In the genomic region with DNA sequence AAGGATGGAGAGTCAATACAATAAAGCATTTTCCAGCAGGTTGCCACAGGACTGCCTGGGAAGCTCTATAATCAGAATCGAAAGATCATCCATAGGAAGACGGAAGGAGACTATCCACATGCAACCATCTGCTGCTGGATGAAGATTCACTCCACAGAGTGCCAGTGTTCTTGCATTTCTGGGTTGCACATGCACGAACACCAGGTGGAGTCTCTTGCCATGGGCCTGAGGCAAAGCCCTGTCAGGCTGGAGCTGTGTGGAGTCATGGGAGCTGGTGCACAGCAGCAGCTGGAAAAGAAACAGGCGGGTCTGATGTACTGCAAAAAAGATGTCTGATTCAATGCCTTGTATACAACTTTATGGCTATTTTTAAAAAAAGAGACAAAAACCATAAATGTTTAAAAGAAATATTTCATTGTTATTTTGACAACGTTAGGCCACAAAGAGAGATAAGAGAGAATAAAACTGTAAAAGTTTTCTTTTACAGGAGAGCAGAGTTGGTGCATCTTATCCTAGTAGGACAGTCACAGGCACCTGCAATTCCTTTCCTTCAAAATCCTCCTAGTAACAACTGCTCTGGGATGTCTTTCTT, we compare ENCODE assay signal across 8 cellular contexts. TPM values are rescaled to one million over a fixed set of nuclear protein-coding genes. Genes with fewer than 3 reads are reported as not detected.
DNase-seq lines count a peak whose midpoint lies in the region; ATAC-seq and TF ChIP-seq lines count a peak whose summit lies in the region.

No MANE protein-coding gene starts in this region.

- H4K20me1 ChIP-seq in PC-3 (ENCODE audit: low read length) = no peaks in the 10 kb centered on the region

- ATAC-seq in PC-3 (no peak), sciatic nerve (peak; percentile 73), HG03280 (IDR thresholded peaks at IDR 0.05; ENCODE audit: unreplicated experiment) (no peak)
- no peak for ATAC-seq in activated CD8-positive, alpha-beta T cell treated with anti-CD3 and anti-CD28 coated beads, Interleukin-2, amount 10 ng/mL, durations not matched to agents 7 days and 5 days
- ATAC-seq in activated CD4-positive, alpha-beta T cell treated with anti-CD3 and anti-CD28 coated beads for 36 hours = no peak

- H3K4me1 Mint-ChIP-seq in activated CD8-positive, alpha-beta T cell treated with anti-CD3 and anti-CD28 coated beads, Interleukin-2, amount 10 ng/mL, durations not matched to agents 7 days and 5 days (ENCODE audit: low read depth) = no peaks in the 10 kb centered on the region
- H3K4me1 Mint-ChIP-seq in activated CD4-positive, alpha-beta T cell treated with anti-CD3 and anti-CD28 coated beads for 36 hours = no peaks in the 10 kb centered on the region

- peak; percentile 52 for TF ChIP-seq CTCF in PC-3 (conservative IDR thresholded peaks at IDR 0.05; ENCODE audit: low read depth, low read length)

- no peak overlapping the region for H3K4me3 ChIP-seq in PC-3 (ENCODE audit: low read length)

- BruUV-seq in PC-3 (replicated peaks; lab: Mats Ljungman, UMichigan) = no TSS peak

- no peaks in the 10 kb centered on the region for H3K36me3 Mint-ChIP-seq in activated CD8-positive, alpha-beta T cell treated with anti-CD3 and anti-CD28 coated beads, Interleukin-2, amount 10 ng/mL, durations not matched to agents 7 days and 5 days (ENCODE audit: low read depth)
- no peaks in the 10 kb centered on the region for H3K36me3 Mint-ChIP-seq in activated CD4-positive, alpha-beta T cell treated with anti-CD3 and anti-CD28 coated beads for 36 hours (ENCODE audit: low read depth)

- H3K9me3 Mint-ChIP-seq in activated CD8-positive, alpha-beta T cell treated with anti-CD3 and anti-CD28 coated beads, Interleukin-2, amount 10 ng/mL, durations not matched to agents 7 days and 5 days (ENCODE audit: insufficient read depth) = no peaks in the 10 kb centered on the region
- H3K9me3 Mint-ChIP-seq in activated CD4-positive, alpha-beta T cell treated with anti-CD3 and anti-CD28 coated beads for 36 hours (ENCODE audit: low read depth) = no peaks in the 10 kb centered on the region

- H3K9me2 ChIP-seq in PC-3 (replicated peaks; ENCODE audit: low read length) = no peaks in the 10 kb centered on the region

- H3F3A ChIP-seq in PC-3 (ENCODE audit: low read length, unreplicated experiment) = no peaks in the 10 kb centered on the region

- H3K4me2 ChIP-seq in PC-3 (ENCODE audit: low read length) = no peak overlapping the region; the same call in 1 of the 2 replicates

- no peaks in the 10 kb centered on the region for H3K27me3 ChIP-seq in PC-3 (ENCODE audit: low read length)

- no peak overlapping the region for H3K27ac ChIP-seq in PC-3 (ENCODE audit: low read length)

- no peak overlapping the region for H3K27ac Mint-ChIP-seq in activated CD8-positive, alpha-beta T cell treated with anti-CD3 and anti-CD28 coated beads, Interleukin-2, amount 10 ng/mL, durations not matched to agents 7 days and 5 days
- H3K27ac Mint-ChIP-seq in activated CD4-positive, alpha-beta T cell treated with anti-CD3 and anti-CD28 coated beads for 36 hours = no peak overlapping the region

- no peaks in the 10 kb centered on the region for H3K79me2 ChIP-seq in PC-3 (ENCODE audit: low read length)

- CTCF ChIA-PET in PC-3 (lab: Charles Lee) = interaction anchor here (0.5 kb wide), 1 partner anchor 83 kb away, joined by 3 read pairs; no protein-coding TSS in a partner anchor
- CTCF ChIA-PET in activated CD8-positive, alpha-beta T cell treated with anti-CD3 and anti-CD28 coated beads, Interleukin-2, amount 10 ng/mL, durations not matched to agents 7 days and 5 days (lab: Charles Lee) = no interaction called here
- CTCF ChIA-PET in activated CD4-positive, alpha-beta T cell treated with anti-CD3 and anti-CD28 coated beads for 36 hours (lab: Charles Lee) = no interaction called here

- H2AFZ ChIP-seq in PC-3 (ENCODE audit: low read length) = no peak overlapping the region

- H3K9me3 ChIP-seq in PC-3 (ENCODE audit: low read length) = no peaks in the 10 kb centered on the region

- intact Hi-C loops in PC-3 (cut with micrococcal nuclease) = no loop called here
- intact Hi-C loops in sciatic nerve (cut with DNase I) = no loop called here
- intact Hi-C loops in activated CD4-positive, alpha-beta T cell treated with anti-CD3 and anti-CD28 coated beads for 36 hours (cut with DNase I, micrococcal nuclease) = no loop called here

- no peaks in the 10 kb centered on the region for H3K27me3 Mint-ChIP-seq in activated CD8-positive, alpha-beta T cell treated with anti-CD3 and anti-CD28 coated beads, Interleukin-2, amount 10 ng/mL, durations not matched to agents 7 days and 5 days (ENCODE audit: low read depth)
- no peaks in the 10 kb centered on the region for H3K27me3 Mint-ChIP-seq in activated CD4-positive, alpha-beta T cell treated with anti-CD3 and anti-CD28 coated beads for 36 hours

- no peak overlapping the region for H3K4me3 Mint-ChIP-seq in activated CD8-positive, alpha-beta T cell treated with anti-CD3 and anti-CD28 coated beads, Interleukin-2, amount 10 ng/mL, durations not matched to agents 7 days and 5 days
- H3K4me3 Mint-ChIP-seq in activated CD4-positive, alpha-beta T cell treated with anti-CD3 and anti-CD28 coated beads for 36 hours = no peak overlapping the region

- H3K4me1 ChIP-seq in PC-3 (ENCODE audit: insufficient read depth, low read length) = no peaks in the 10 kb centered on the region

- no peaks in the 10 kb centered on the region for H3K36me3 ChIP-seq in PC-3 (ENCODE audit: low read depth, low read length)

- DNase-seq in DMS 273 (lab: John Stamatoyannopoulos, UW; ENCODE audit: unreplicated experiment) (peak; percentile 36), DMS 273 treated with DMSO at 0.1 percent for 48 hours (lab: John Stamatoyannopoulos, UW) (no peak), PC-3 (peak; percentile 45), glomerular visceral epithelial cell (ENCODE audit: extremely low spot score) (peak; percentile 26), sciatic nerve (ENCODE audit: low spot score) (no peak)
- no peak for DNase-seq in activated CD8-positive, alpha-beta T cell treated with anti-CD3 and anti-CD28 coated beads, Interleukin-2, amount 10 ng/mL, durations not matched to agents 7 days and 5 days
- no peak for DNase-seq in activated CD4-positive, alpha-beta T cell treated with anti-CD3 and anti-CD28 coated beads for 36 hours

- POLR2A ChIA-PET in PC-3 (lab: Charles Lee; ENCODE audit: unreplicated experiment) = no interaction called here
- POLR2A ChIA-PET in activated CD8-positive, alpha-beta T cell treated with anti-CD3 and anti-CD28 coated beads, Interleukin-2, amount 10 ng/mL, durations not matched to agents 7 days and 5 days (lab: Charles Lee) = no interaction called here
- POLR2A ChIA-PET in activated CD4-positive, alpha-beta T cell treated with anti-CD3 and anti-CD28 coated beads for 36 hours (lab: Charles Lee) = no interaction called here

- H3K9ac ChIP-seq in PC-3 (ENCODE audit: low read length) = no peak overlapping the region

RNA-seq across cellular contexts. Expression of gene FAT3, which starts 12.9 kb away (rescaled TPM):
- total RNA-seq in PC-3 (2014; rRNA removed) (not detected in 2 replicates), sciatic nerve (2.2 TPM)
- total RNA-seq in activated CD8-positive, alpha-beta T cell treated with anti-CD3 and anti-CD28 coated beads, Interleukin-2, amount 10 ng/mL, durations not matched to agents 7 days and 5 days = not detected
- not detected for total RNA-seq in activated CD4-positive, alpha-beta T cell treated with anti-CD3 and anti-CD28 coated beads for 36 hours

Comparison
In these comparisons a context has a peak if more than half of its experiments do, and no peak if none do; other contexts are left out.
1. DNase-seq: peak in DMS 273 (single experiment), PC-3 (single experiment) and glomerular visceral epithelial cell (single experiment); none in DMS 273 treated with DMSO at 0.1 percent for 48 hours (single experiment), sciatic nerve (single experiment), activated CD8-positive, alpha-beta T cell treated with anti-CD3 and anti-CD28 coated beads, Interleukin-2, amount 10 ng/mL, durations not matched to agents 7 days and 5 days (single experiment) and activated CD4-positive, alpha-beta T cell treated with anti-CD3 and anti-CD28 coated beads for 36 hours (single experiment).